Comparison of ENCODE assay signal across 17 cellular contexts in genomic region chr15:99427668-99428361, GRCh38.
A peak's percentile ranks its signal among the peaks of the same experiment; 100 is the strongest.
DNase-seq lines count a peak whose midpoint lies in the region; TF ChIP-seq lines count a peak whose summit lies in the region.
"Had no signal": no experiment of that assay in that cellular context is flagged by ENCODE, and none has a peak within 500 bp of the region (broad histone marks: within the 10 kb centered on the region; RNA-seq: fewer than 3 reads in every experiment).

No MANE protein-coding gene starts in this region.

- H3K27me3 ChIP-seq in Peyer's patch (no peaks in the 10 kb centered on the region), spleen (replicated peaks in 1 of 7) (no peaks in the 10 kb centered on the region)
- H3K27me3 ChIP-seq: SJSA1 had no signal

- H3K4me3 Mint-ChIP-seq in activated naive CD4-positive, alpha-beta T cell treated with anti-CD3 and anti-CD28 coated beads, Interleukin-2, amount 50 U/mL, for 24 hours = no peak overlapping the region
- no peak overlapping the region for H3K4me3 Mint-ChIP-seq in endothelial cell (ENCODE audit: unreplicated experiment)
- H3K4me3 Mint-ChIP-seq: nephron progenitor cell had no signal

- H3K4me3 ChIP-seq in Peyer's patch (no peak overlapping the region), spleen (no peak overlapping the region)
- H3K4me3 ChIP-seq: body of pancreas, prostate gland, SJSA1 had no signal

- H3K4me1 ChIP-seq in Peyer's patch = peaks cover 0 to 12% (median 3%) of the 10 kb centered on the region in 4 donors
- H3K4me1 ChIP-seq in spleen = peaks cover 0 to 42% (median 23%) of the 10 kb centered on the region in 6 donors
- H3K4me1 ChIP-seq: body of pancreas, prostate gland had no signal

- TF ChIP-seq CTCF in Peyer's patch (IDR thresholded peaks at IDR 0.05) (no peak), endothelial cell (IDR thresholded peaks at IDR 0.05; ENCODE audit: unreplicated experiment) (no peak), spleen (IDR thresholded peaks at IDR 0.05 in 8 of 11, conservative IDR thresholded peaks at IDR 0.05 in 3 of 11) (no peak)

- intact Hi-C loops in spleen (cut with DNase I; ENCODE audit: low total_unique reads) = no loop called here

- 89 to 94% (median 92%) methylated on average over 22 of the region's 22 CpGs for WGBS in spleen, 5 donors

- DNase-seq in activated naive CD4-positive, alpha-beta T cell (lab: John Stamatoyannopoulos, UW) = no peak
- DNase-seq in Peyer's patch (peak in 2 of 3 donors; percentile 18 to 39), endothelial cell (ENCODE audit: low spot score) (no peak), spleen (peak; percentile 40), DMS 273 (lab: John Stamatoyannopoulos, UW; ENCODE audit: unreplicated experiment) (no peak), NCI-H128 (lab: John Stamatoyannopoulos, UW; ENCODE audit: unreplicated experiment) (no peak)
- DNase-seq: DND-41, NCI-H1436, NCI-H526 treated with DMSO at 0.1 percent for 48 hours, nephron progenitor cell, T-helper 2 cell had no signal

- H3K9me3 Mint-ChIP-seq in activated naive CD4-positive, alpha-beta T cell treated with anti-CD3 and anti-CD28 coated beads, Interleukin-2, amount 50 U/mL, for 24 hours = no peaks in the 10 kb centered on the region
- no peaks in the 10 kb centered on the region for H3K9me3 Mint-ChIP-seq in endothelial cell (ENCODE audit: unreplicated experiment)
- H3K9me3 Mint-ChIP-seq: activated naive CD4-positive, alpha-beta T cell treated with anti-CD3 and anti-CD28 coated beads, Interleukin-2, amount 50 U/mL, for 72 hours had no signal

- no peaks in the 10 kb centered on the region for H3K27me3 Mint-ChIP-seq in activated naive CD4-positive, alpha-beta T cell treated with anti-CD3 and anti-CD28 coated beads, Interleukin-2, amount 50 U/mL, for 24 hours
- peaks cover 12% of the 10 kb centered on the region for H3K27me3 Mint-ChIP-seq in endothelial cell (ENCODE audit: unreplicated experiment)

- H3K4me1 Mint-ChIP-seq in activated naive CD4-positive, alpha-beta T cell treated with anti-CD3 and anti-CD28 coated beads, Interleukin-2, amount 50 U/mL, for 24 hours = peaks cover 69% of the 10 kb centered on the region
- H3K4me1 Mint-ChIP-seq in endothelial cell (ENCODE audit: unreplicated experiment) = peaks cover 7% of the 10 kb centered on the region

- peaks cover under 1% of the 10 kb centered on the region for H3K36me3 Mint-ChIP-seq in activated naive CD4-positive, alpha-beta T cell treated with anti-CD3 and anti-CD28 coated beads, Interleukin-2, amount 50 U/mL, for 24 hours
- H3K36me3 Mint-ChIP-seq in endothelial cell (ENCODE audit: low read depth, unreplicated experiment) = no peaks in the 10 kb centered on the region

- H3K27ac Mint-ChIP-seq in activated naive CD4-positive, alpha-beta T cell treated with anti-CD3 and anti-CD28 coated beads, Interleukin-2, amount 50 U/mL, for 24 hours = peak overlapping the region; percentile 19
- H3K27ac Mint-ChIP-seq in endothelial cell (ENCODE audit: unreplicated experiment) = peak overlapping the region; percentile 15
- H3K27ac Mint-ChIP-seq: activated naive CD4-positive, alpha-beta T cell treated with anti-CD3 and anti-CD28 coated beads, Interleukin-2, amount 50 U/mL, for 72 hours; nephron progenitor cell had no signal

- H3K27ac ChIP-seq in Peyer's patch = no peak overlapping the region
- H3K27ac ChIP-seq in spleen = no peak overlapping the region
- H3K27ac ChIP-seq: body of pancreas, prostate gland, SJSA1, VCaP had no signal

- H3K36me3 ChIP-seq in Peyer's patch (no peaks in the 10 kb centered on the region), spleen (no peaks in the 10 kb centered on the region)
- H3K36me3 ChIP-seq: prostate gland, SJSA1 had no signal

- no peak for TF ChIP-seq POLR2A in Peyer's patch (IDR thresholded peaks at IDR 0.05)
- TF ChIP-seq POLR2A in spleen (IDR thresholded peaks at IDR 0.05) = no peak

- H3K9me3 ChIP-seq in Peyer's patch (no peaks in the 10 kb centered on the region), spleen (no peaks in the 10 kb centered on the region)
- H3K9me3 ChIP-seq: body of pancreas, prostate gland, SJSA1 had no signal

Comparison
In these comparisons a context has a peak if more than half of its experiments do, and no peak if none do; other contexts are left out.
1. DNase-seq: peak in Peyer's patch (2 of 3) and spleen (single experiment); none in activated naive CD4-positive, alpha-beta T cell (0 of 4), endothelial cell (single experiment), DMS 273 (single experiment) and NCI-H128 (single experiment).